Comparison of ENCODE assay signal across 8 cellular contexts in the genomic region with DNA sequence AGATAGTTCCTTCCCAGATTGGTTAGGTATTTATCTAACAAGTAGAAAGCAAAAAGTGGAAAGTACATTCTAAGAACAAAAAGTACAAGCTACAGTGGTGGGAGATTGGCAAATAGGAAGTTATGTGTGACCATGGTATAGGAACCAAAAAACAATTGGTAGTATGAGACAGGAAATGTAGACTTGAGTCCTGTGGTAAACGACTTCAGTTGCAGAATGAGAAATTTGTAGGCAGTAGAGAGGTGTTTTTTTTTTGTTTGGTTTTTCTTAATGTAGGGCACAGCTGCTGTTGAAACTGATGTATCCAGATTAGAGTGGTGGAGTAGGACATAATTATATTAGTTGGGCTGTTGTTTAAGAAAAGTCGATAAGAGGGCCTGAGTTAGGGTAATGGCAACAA.
A peak's percentile ranks its signal among the peaks of the same experiment; 100 is the strongest.
DNase-seq lines count a peak whose midpoint lies in the region; ATAC-seq and TF ChIP-seq lines count a peak whose summit lies in the region.

No MANE protein-coding gene starts in this region.

- peaks cover 12% of the 10 kb centered on the region for H3K36me3 Mint-ChIP-seq in effector memory CD8-positive, alpha-beta T cell (ENCODE audit: insufficient read depth)

- no peak for TF ChIP-seq CTCF in GM10248 (IDR thresholded peaks at IDR 0.05; ENCODE audit: control extremely low read depth, extremely low read depth, low read depth, missing control alignments)

- DNase-seq in GM10248 (ENCODE audit: extremely low spot score): peak; percentile 37
- peak in 2 of 3 experiments; percentile 2 to 6 for DNase-seq in effector memory CD8-positive, alpha-beta T cell
- no peak for DNase-seq in activated effector memory CD4-positive, alpha-beta T cell treated with anti-CD3 and anti-CD28 coated beads, Interleukin-2, amount 50 U/mL, for 16 hours
- no peak for DNase-seq in cerebellum (ENCODE audit: low spot score)
- DNase-seq in hepatic stellate cell (ENCODE audit: low spot score): no peak
- no peak for DNase-seq in posterior vena cava (ENCODE audit: low spot score)

- H3K27ac Mint-ChIP-seq in effector memory CD8-positive, alpha-beta T cell: peak overlapping the region; percentile 57 to 76

- POLR2A ChIA-PET in GM10248 (lab: Yijun Ruan, JAX): interaction anchor here (0.7 kb wide), 1 partner anchor 71 kb away, joined by 4 read pairs; no protein-coding TSS in a partner anchor

- H3K4me3 Mint-ChIP-seq in effector memory CD8-positive, alpha-beta T cell: peak overlapping the region; percentile 43 to 49

- H3K4me1 Mint-ChIP-seq in effector memory CD8-positive, alpha-beta T cell (ENCODE audit: low read depth in 2 of 2): peaks cover 13 to 23% of the 10 kb centered on the region in 2 donors

- peak; percentile 99 for ATAC-seq in GM21367 (IDR thresholded peaks at IDR 0.05; ENCODE audit: unreplicated experiment)
- ATAC-seq in HG03520 (IDR thresholded peaks at IDR 0.05; ENCODE audit: unreplicated experiment): peak; percentile 99
- peak; percentile 96 for ATAC-seq in effector memory CD8-positive, alpha-beta T cell (replicated peaks)

- CTCF ChIA-PET in GM10248 (lab: Yijun Ruan, JAX): no interaction called here

- H3K27me3 Mint-ChIP-seq in effector memory CD8-positive, alpha-beta T cell: no peaks in the 10 kb centered on the region

- H3K9me3 Mint-ChIP-seq in effector memory CD8-positive, alpha-beta T cell: no peaks in the 10 kb centered on the region

- intact Hi-C loops in posterior vena cava (cut with DNase I): no loop called here

Comparison
In these comparisons a context has a peak if more than half of its experiments do, and no peak if none do; other contexts are left out.
1. DNase-seq: peak in GM10248 (single experiment) and effector memory CD8-positive, alpha-beta T cell (2 of 3); none in activated effector memory CD4-positive, alpha-beta T cell treated with anti-CD3 and anti-CD28 coated beads, Interleukin-2, amount 50 U/mL, for 16 hours (single experiment), cerebellum (single experiment), hepatic stellate cell (single experiment) and posterior vena cava (single experiment).
2. Peak in every context shown above with its lines, with median percentiles within 50 percentile points of each other: ATAC-seq.